8 cellular contexts compared by ENCODE assay signal in the genomic region with DNA sequence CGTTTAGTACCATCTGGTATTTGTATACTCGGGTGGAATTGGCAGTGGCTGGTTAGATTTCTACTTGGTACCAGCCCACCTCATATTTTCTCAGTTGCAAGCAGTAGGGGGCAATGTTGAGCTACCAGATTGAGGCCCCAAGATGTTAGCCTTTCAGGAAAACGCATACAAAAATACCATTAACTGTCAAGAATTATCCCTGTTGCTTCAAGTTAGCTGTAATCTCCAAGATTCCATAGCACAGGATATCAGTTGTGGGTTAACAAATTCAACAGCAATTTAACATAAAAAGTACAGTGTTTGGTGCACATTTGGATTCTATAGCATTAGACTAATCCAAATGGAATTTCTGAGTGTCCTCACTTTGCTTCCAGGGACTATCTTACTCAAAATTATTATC.
DNase-seq lines count a peak whose midpoint lies in the region; ATAC-seq and TF ChIP-seq lines count a peak whose summit lies in the region.

No MANE protein-coding gene starts in this region.

- H3K27me3 ChIP-seq in Peyer's patch = no peaks in the 10 kb centered on the region
- no peaks in the 10 kb centered on the region for H3K27me3 ChIP-seq in adrenal gland
- no peaks in the 10 kb centered on the region for H3K27me3 ChIP-seq in right atrium auricular region
- no peaks in the 10 kb centered on the region for H3K27me3 ChIP-seq in gastrocnemius medialis

- ATAC-seq in gastrocnemius medialis (peak; percentile 54 to 58), GM19023 (IDR thresholded peaks at IDR 0.05; ENCODE audit: unreplicated experiment) (no peak)

- TF ChIP-seq CTCF in Peyer's patch (IDR thresholded peaks at IDR 0.05) = peak in 5 of 6 experiments; percentile 41 to 70 (median 65)
- TF ChIP-seq CTCF in adrenal gland (IDR thresholded peaks at IDR 0.05) = peak; percentile 59 to 83 (median 70)
- peak; percentile 35 to 82 for TF ChIP-seq CTCF in right atrium auricular region (IDR thresholded peaks at IDR 0.05)
- peak; percentile 29 to 71 (median 61) for TF ChIP-seq CTCF in gastrocnemius medialis (IDR thresholded peaks at IDR 0.05 in 4 of 5, conservative IDR thresholded peaks at IDR 0.05 in 1 of 5)

- intact Hi-C loops in adrenal gland (cut with DNase I) = no loop called here
- intact Hi-C loops in gastrocnemius medialis (cut with DNase I; ENCODE audit: low total_unique reads) = loop anchor here (5.0 kb wide), 1 partner anchor 395 kb away; a partner anchor contains a TSS

- in situ Hi-C loops in G401 (cut with HindIII; ENCODE audit: low sequenced_read_pairs) (no loop called here), gastrocnemius medialis (cut with MboI; ENCODE audit: low sequenced_read_pairs in 4 of 4) (no loop called here)

- no peak for TF ChIP-seq POLR2A in Peyer's patch (IDR thresholded peaks at IDR 0.05)
- TF ChIP-seq POLR2A in adrenal gland (IDR thresholded peaks at IDR 0.05) = no peak
- no peak for TF ChIP-seq POLR2A in gastrocnemius medialis (IDR thresholded peaks at IDR 0.05)

- H3K4me3 ChIP-seq in Peyer's patch (no peak overlapping the region), adrenal gland (no peak overlapping the region), right atrium auricular region (no peak overlapping the region), gastrocnemius medialis (no peak overlapping the region)

- H3K4me1 ChIP-seq in Peyer's patch (peaks cover 0 to 11% (median 0%) of the 10 kb centered on the region in 4 donors), adrenal gland (replicated peaks in 1 of 2) (peaks cover 8 to 25% of the 10 kb centered on the region in 2 donors), right atrium auricular region (peaks cover 0 to 20% of the 10 kb centered on the region in 2 donors), gastrocnemius medialis (peaks cover 9 to 12% of the 10 kb centered on the region in 2 donors)

- H3K27ac ChIP-seq in Peyer's patch (no peak overlapping the region), adrenal gland (no peak overlapping the region), right atrium auricular region (no peak overlapping the region), gastrocnemius medialis (no peak overlapping the region)

- peak; percentile 70 for TF ChIP-seq RAD21 in Ishikawa (IDR thresholded peaks at IDR 0.05; ENCODE audit: low read depth)

- H3K9me3 ChIP-seq in Peyer's patch = no peaks in the 10 kb centered on the region
- no peaks in the 10 kb centered on the region for H3K9me3 ChIP-seq in adrenal gland (replicated peaks in 1 of 3)
- H3K9me3 ChIP-seq in right atrium auricular region = no peaks in the 10 kb centered on the region
- H3K9me3 ChIP-seq in gastrocnemius medialis = no peaks in the 10 kb centered on the region

- peak; percentile 92 for DNase-seq in G401 (ENCODE audit: low spot score)
- DNase-seq in Peyer's patch = peak in 1 of 3 donors; percentile 59
- DNase-seq in adrenal gland = peak; percentile 33 to 77 (median 64)
- DNase-seq in right atrium auricular region (ENCODE audit: low spot score) = no peak
- DNase-seq in gastrocnemius medialis = no peak
- no peak for DNase-seq in GM19238 (ENCODE audit: insufficient read length, low spot score)

- TF ChIP-seq EP300 in Ishikawa (IDR thresholded peaks at IDR 0.05; ENCODE audit: borderline replicate concordance) = no peak

- peaks cover 0 to 6% (median 0%) of the 10 kb centered on the region in 3 donors for H3K36me3 ChIP-seq in Peyer's patch
- peaks cover 0 to 7% of the 10 kb centered on the region in 2 donors for H3K36me3 ChIP-seq in adrenal gland (replicated peaks in 1 of 2)
- H3K36me3 ChIP-seq in right atrium auricular region = peaks cover 10% of the 10 kb centered on the region
- peaks cover 0 to 13% of the 10 kb centered on the region in 2 donors for H3K36me3 ChIP-seq in gastrocnemius medialis

- WGBS in adrenal gland, 4 donors = 14 to 19% (median 16%) methylated on average over 3 of the region's 3 CpGs

TF ChIP-seq in Ishikawa, 13 proteins besides CTCF, POLR2A, EP300 and RAD21:
- TF ChIP-seq, protein P1, sequence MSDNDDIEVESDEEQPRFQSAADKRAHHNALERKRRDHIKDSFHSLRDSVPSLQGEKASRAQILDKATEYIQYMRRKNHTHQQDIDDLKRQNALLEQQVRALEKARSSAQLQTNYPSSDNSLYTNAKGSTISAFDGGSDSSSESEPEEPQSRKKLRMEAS (IDR thresholded peaks at IDR 0.05) = no peak
- TF ChIP-seq ZBTB7A (IDR thresholded peaks at IDR 0.05; ENCODE audit: low read depth) (no peak), EGR1 (IDR thresholded peaks at IDR 0.05) (no peak), NFIC (IDR thresholded peaks at IDR 0.05) (no peak), TCF12 (IDR thresholded peaks at IDR 0.05; ENCODE audit: low read depth) (no peak), CEBPB (IDR thresholded peaks at IDR 0.05) (no peak), TEAD4 (IDR thresholded peaks at IDR 0.05) (no peak), YY1 (IDR thresholded peaks at IDR 0.05; ENCODE audit: low read depth) (no peak)
- TF ChIP-seq, protein P2, sequence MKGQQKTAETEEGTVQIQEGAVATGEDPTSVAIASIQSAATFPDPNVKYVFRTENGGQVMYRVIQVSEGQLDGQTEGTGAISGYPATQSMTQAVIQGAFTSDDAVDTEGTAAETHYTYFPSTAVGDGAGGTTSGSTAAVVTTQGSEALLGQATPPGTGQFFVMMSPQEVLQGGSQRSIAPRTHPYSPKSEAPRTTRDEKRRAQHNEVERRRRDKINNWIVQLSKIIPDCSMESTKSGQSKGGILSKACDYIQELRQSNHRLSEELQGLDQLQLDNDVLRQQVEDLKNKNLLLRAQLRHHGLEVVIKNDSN (IDR thresholded peaks at IDR 0.05) = no peak
- TF ChIP-seq, protein P3, sequence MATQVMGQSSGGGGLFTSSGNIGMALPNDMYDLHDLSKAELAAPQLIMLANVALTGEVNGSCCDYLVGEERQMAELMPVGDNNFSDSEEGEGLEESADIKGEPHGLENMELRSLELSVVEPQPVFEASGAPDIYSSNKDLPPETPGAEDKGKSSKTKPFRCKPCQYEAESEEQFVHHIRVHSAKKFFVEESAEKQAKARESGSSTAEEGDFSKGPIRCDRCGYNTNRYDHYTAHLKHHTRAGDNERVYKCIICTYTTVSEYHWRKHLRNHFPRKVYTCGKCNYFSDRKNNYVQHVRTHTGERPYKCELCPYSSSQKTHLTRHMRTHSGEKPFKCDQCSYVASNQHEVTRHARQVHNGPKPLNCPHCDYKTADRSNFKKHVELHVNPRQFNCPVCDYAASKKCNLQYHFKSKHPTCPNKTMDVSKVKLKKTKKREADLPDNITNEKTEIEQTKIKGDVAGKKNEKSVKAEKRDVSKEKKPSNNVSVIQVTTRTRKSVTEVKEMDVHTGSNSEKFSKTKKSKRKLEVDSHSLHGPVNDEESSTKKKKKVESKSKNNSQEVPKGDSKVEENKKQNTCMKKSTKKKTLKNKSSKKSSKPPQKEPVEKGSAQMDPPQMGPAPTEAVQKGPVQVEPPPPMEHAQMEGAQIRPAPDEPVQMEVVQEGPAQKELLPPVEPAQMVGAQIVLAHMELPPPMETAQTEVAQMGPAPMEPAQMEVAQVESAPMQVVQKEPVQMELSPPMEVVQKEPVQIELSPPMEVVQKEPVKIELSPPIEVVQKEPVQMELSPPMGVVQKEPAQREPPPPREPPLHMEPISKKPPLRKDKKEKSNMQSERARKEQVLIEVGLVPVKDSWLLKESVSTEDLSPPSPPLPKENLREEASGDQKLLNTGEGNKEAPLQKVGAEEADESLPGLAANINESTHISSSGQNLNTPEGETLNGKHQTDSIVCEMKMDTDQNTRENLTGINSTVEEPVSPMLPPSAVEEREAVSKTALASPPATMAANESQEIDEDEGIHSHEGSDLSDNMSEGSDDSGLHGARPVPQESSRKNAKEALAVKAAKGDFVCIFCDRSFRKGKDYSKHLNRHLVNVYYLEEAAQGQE (IDR thresholded peaks at IDR 0.05; ENCODE audit: low read depth) = no peak

Comparison
In these comparisons a context has a peak if more than half of its experiments do, and no peak if none do; other contexts are left out.
1. DNase-seq: peak in G401 (single experiment) and adrenal gland (7 of 7); none in right atrium auricular region (single experiment), gastrocnemius medialis (0 of 2) and GM19238 (single experiment).
2. Peak in every context shown above with its lines, with median percentiles within 50 percentile points of each other: CTCF ChIP-seq.